Comparison of ENCODE assay signal across 9 cellular contexts in the genomic region with DNA sequence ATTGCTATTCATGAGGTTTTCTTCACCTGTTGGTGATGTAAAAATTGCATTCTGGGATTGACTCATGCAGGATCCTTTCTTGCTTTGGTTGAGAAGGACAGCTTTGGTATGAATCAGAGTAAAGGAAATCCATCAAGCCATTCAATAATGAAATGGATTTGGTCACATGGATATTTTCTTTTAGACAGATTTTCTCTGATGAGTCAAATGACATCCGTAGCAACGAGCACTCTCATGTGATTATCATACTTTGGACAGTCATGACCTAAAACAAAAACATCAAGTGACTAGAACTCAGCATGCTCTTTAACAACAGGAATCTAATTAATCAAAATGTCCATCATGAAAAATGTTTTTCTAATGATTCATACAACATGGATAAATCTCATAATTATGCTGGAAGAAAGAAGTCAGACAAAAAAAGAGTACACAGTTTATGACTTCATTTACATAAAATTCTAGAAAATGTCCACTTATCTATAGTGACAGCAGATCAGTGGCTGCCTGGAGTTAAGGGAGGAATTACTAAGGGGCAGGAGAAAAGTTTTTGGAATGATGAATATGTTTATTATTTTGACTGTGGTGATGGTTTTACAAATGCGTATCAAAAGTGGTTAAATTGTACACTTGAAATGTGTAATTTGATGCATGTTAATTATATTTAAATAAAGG. TPM values are rescaled to one million over a fixed set of nuclear protein-coding genes. Genes with fewer than 3 reads are reported as not detected.
DNase-seq lines count a peak whose midpoint lies in the region; ATAC-seq and TF ChIP-seq lines count a peak whose summit lies in the region.
"Had no signal": no experiment of that assay in that cellular context is flagged by ENCODE, and none has a peak within 500 bp of the region (broad histone marks: within the 10 kb centered on the region; RNA-seq: fewer than 3 reads in every experiment).

No MANE protein-coding gene starts in this region.

- peaks cover 9% of the 10 kb centered on the region for H3K36me3 ChIP-seq in left ventricle myocardium inferior
- no peaks in the 10 kb centered on the region for H3K36me3 ChIP-seq in adrenal gland (replicated peaks in 1 of 2)
- no peaks in the 10 kb centered on the region for H3K36me3 ChIP-seq in upper lobe of left lung

- H3K4me1 ChIP-seq in left ventricle myocardium inferior (peaks cover 85% of the 10 kb centered on the region), adrenal gland (replicated peaks in 1 of 2) (peaks cover 6 to 57% of the 10 kb centered on the region in 2 donors), upper lobe of left lung (peaks cover 11 to 26% (median 17%) of the 10 kb centered on the region in 4 donors)

- H3K27ac ChIP-seq in left ventricle myocardium inferior (replicated peaks) = peak overlapping the region; percentile 48
- H3K27ac ChIP-seq in adrenal gland = peak overlapping the region in 4 of 5 donors; percentile 42 to 81 (median 62)
- peak overlapping the region in 3 of 4 donors; percentile 1 to 51 (median 42) for H3K27ac ChIP-seq in upper lobe of left lung
- no peak overlapping the region for H3K27ac ChIP-seq in caudate nucleus (ENCODE audit: low read depth, low read length)

- no peaks in the 10 kb centered on the region for H3K27me3 ChIP-seq in left ventricle myocardium inferior (ENCODE audit: low read depth)
- no peaks in the 10 kb centered on the region for H3K27me3 ChIP-seq in adrenal gland
- H3K27me3 ChIP-seq in upper lobe of left lung = no peaks in the 10 kb centered on the region

- H3K9me3 ChIP-seq in left ventricle myocardium inferior (replicated peaks) = no peaks in the 10 kb centered on the region
- no peaks in the 10 kb centered on the region for H3K9me3 ChIP-seq in adrenal gland (replicated peaks in 1 of 3)
- H3K9me3 ChIP-seq in upper lobe of left lung = no peaks in the 10 kb centered on the region

- DNase-seq in left ventricle myocardium inferior = no peak
- DNase-seq in left ventricle myocardium superior = no peak
- no peak for DNase-seq in adrenal gland
- peak; percentile 10 for DNase-seq in glomerular visceral epithelial cell (ENCODE audit: extremely low spot score)
- no peak for DNase-seq in upper lobe of left lung
- DNase-seq in activated CD8-positive, alpha-beta memory T cell treated with anti-CD3 and anti-CD28 coated beads, Interleukin-2, amount 50 U/mL, for 48 hours = no peak
- DNase-seq in caudate nucleus (lab: John Stamatoyannopoulos, UW) = no peak
- DNase-seq: nucleus accumbens had no signal

- ATAC-seq in left ventricle myocardium superior = no peak
- no peak for ATAC-seq in upper lobe of left lung (ENCODE audit: low FRiP score in 2 of 2)
- no peak for ATAC-seq in HG03039 (IDR thresholded peaks at IDR 0.05; ENCODE audit: unreplicated experiment)

- TF ChIP-seq POLR2A in adrenal gland (IDR thresholded peaks at IDR 0.05) = no peak
- TF ChIP-seq POLR2A in upper lobe of left lung (IDR thresholded peaks at IDR 0.05) = no peak

- TF ChIP-seq CTCF in left ventricle myocardium inferior (IDR thresholded peaks at IDR 0.05; ENCODE audit: borderline replicate concordance) = no peak
- TF ChIP-seq CTCF in adrenal gland (IDR thresholded peaks at IDR 0.05) = no peak
- no peak for TF ChIP-seq CTCF in upper lobe of left lung (IDR thresholded peaks at IDR 0.05)

- H3K4me3 ChIP-seq in left ventricle myocardium inferior = no peak overlapping the region
- H3K4me3 ChIP-seq in adrenal gland = no peak overlapping the region
- no peak overlapping the region for H3K4me3 ChIP-seq in upper lobe of left lung

- intact Hi-C loops in left ventricle myocardium inferior (cut with micrococcal nuclease) = no loop called here
- intact Hi-C loops in left ventricle myocardium superior (cut with micrococcal nuclease) = no loop called here
- intact Hi-C loops in adrenal gland (cut with DNase I) = no loop called here

- WGBS in adrenal gland, 4 donors = 35 to 53% (median 45%) methylated on average over 3 of the region's 3 CpGs
- WGBS in upper lobe of left lung, 2 donors = 57 to 64% methylated on average over 3 of the region's 3 CpGs

- TF ChIP-seq EP300 in upper lobe of left lung (IDR thresholded peaks at IDR 0.05) = no peak

RNA-seq across cellular contexts. Expression of a gene that starts 30.7 kb away (rescaled TPM):
- total RNA-seq in left ventricle myocardium inferior = 169 TPM
- 202 TPM for total RNA-seq in left ventricle myocardium superior
- 10 to 100 TPM; 40.1 to 66.9 (median 49.9) TPM for total RNA-seq in adrenal gland
- polyA plus RNA-seq in adrenal gland = 10 to 100 TPM; 17.6 to 36.8 (median 35.6) TPM
- total RNA-seq in upper lobe of left lung = 10 to 100 TPM; 23.5 to 58.7 (median 47.0) TPM

RNA-seq across cellular contexts. Expression of a gene that starts 31.0 kb away (rescaled TPM):
- 57.5 TPM for total RNA-seq in left ventricle myocardium inferior
- total RNA-seq in left ventricle myocardium superior = 81.4 TPM
- 100 to 1,000 TPM in 3 of 8 donors, 10 to 100 TPM in 5; 51.2 to 154 (median 97.6) TPM for total RNA-seq in adrenal gland
- polyA plus RNA-seq in adrenal gland = 10 to 100 TPM; 65.1 to 94.4 (median 81.4) TPM
- total RNA-seq in upper lobe of left lung = 10 to 100 TPM in 5 of 6 donors, 1 to 10 TPM in 1; 6.8 to 36.2 (median 21.7) TPM
